Comparison of ENCODE assay signal across 23 cellular contexts in genomic region chr3:53550005-53550620, GRCh38. TPM values are rescaled to one million over a fixed set of nuclear protein-coding genes. Genes with fewer than 3 reads are reported as not detected.
A peak's percentile ranks its signal among the peaks of the same experiment; 100 is the strongest.
DNase-seq lines count a peak whose midpoint lies in the region; ATAC-seq and TF ChIP-seq lines count a peak whose summit lies in the region.
"Had no signal": no experiment of that assay in that cellular context is flagged by ENCODE, and none has a peak within 500 bp of the region (broad histone marks: within the 10 kb centered on the region; RNA-seq: fewer than 3 reads in every experiment).

No MANE protein-coding gene starts in this region.

- H3K36me3 ChIP-seq in right atrium auricular region = no peaks in the 10 kb centered on the region
- no peaks in the 10 kb centered on the region for H3K36me3 ChIP-seq in aorta (ENCODE audit: control insufficient read depth in 1 of 2, insufficient read depth in 2 of 2, low read length in 1 of 2)
- H3K36me3 ChIP-seq in psoas muscle (ENCODE audit: insufficient read depth in 1 of 2, low read depth in 1 of 2) = no peaks in the 10 kb centered on the region
- H3K36me3 ChIP-seq: Peyer's patch had no signal

- intact Hi-C loops in left ventricle myocardium superior (cut with micrococcal nuclease) = no loop called here
- intact Hi-C loops in aorta (cut with DNase I) = no loop called here
- intact Hi-C loops in psoas muscle (cut with DNase I) = no loop called here

- H3K27me3 ChIP-seq in right atrium auricular region (no peaks in the 10 kb centered on the region), aorta (ENCODE audit: control insufficient read depth in 1 of 2, insufficient read depth in 2 of 2, low read length in 1 of 2) (no peaks in the 10 kb centered on the region), psoas muscle (ENCODE audit: insufficient read depth in 3 of 3, low read length in 2 of 3) (no peaks in the 10 kb centered on the region)
- H3K27me3 ChIP-seq: Peyer's patch had no signal

- H3K27me3 Mint-ChIP-seq in nephron (ENCODE audit: low read depth) = no peaks in the 10 kb centered on the region
- H3K27me3 Mint-ChIP-seq in activated CD8-positive, alpha-beta T cell treated with anti-CD3 and anti-CD28 coated beads, Interleukin-2, amount 10 ng/mL, durations not matched to agents 7 days and 5 days (ENCODE audit: low read depth) = peaks cover 7% of the 10 kb centered on the region

- CTCF ChIA-PET in activated CD8-positive, alpha-beta T cell treated with anti-CD3 and anti-CD28 coated beads, Interleukin-2, amount 10 ng/mL, durations not matched to agents 7 days and 5 days (lab: Charles Lee) = no interaction called here

- POLR2A ChIA-PET in activated CD8-positive, alpha-beta T cell treated with anti-CD3 and anti-CD28 coated beads, Interleukin-2, amount 10 ng/mL, durations not matched to agents 7 days and 5 days (lab: Charles Lee) = no interaction called here

- H3K4me1 Mint-ChIP-seq in nephron = peaks cover 43% of the 10 kb centered on the region
- H3K4me1 Mint-ChIP-seq in activated CD8-positive, alpha-beta T cell treated with anti-CD3 and anti-CD28 coated beads, Interleukin-2, amount 10 ng/mL, durations not matched to agents 7 days and 5 days (ENCODE audit: low read depth) = no peaks in the 10 kb centered on the region

- H3K27ac ChIP-seq in right atrium auricular region (no peak overlapping the region), aorta (ENCODE audit: low read depth in 1 of 2, low read length in 2 of 2) (no peak overlapping the region), psoas muscle (no peak overlapping the region)
- H3K27ac ChIP-seq: C4-2B, Peyer's patch had no signal

- H3K27ac Mint-ChIP-seq in nephron = peak overlapping the region in 2 of 3 experiments; percentile 21 to 32
- no peak overlapping the region for H3K27ac Mint-ChIP-seq in activated CD8-positive, alpha-beta T cell treated with anti-CD3 and anti-CD28 coated beads, Interleukin-2, amount 10 ng/mL, durations not matched to agents 7 days and 5 days
- H3K27ac Mint-ChIP-seq: IgD-negative memory B cell had no signal

- peaks cover 0 to 5% of the 10 kb centered on the region in 2 donors for H3K4me1 ChIP-seq in right atrium auricular region
- H3K4me1 ChIP-seq in aorta (ENCODE audit: control insufficient read depth in 1 of 2, insufficient read depth in 2 of 2, low read length in 2 of 2) = no peaks in the 10 kb centered on the region
- H3K4me1 ChIP-seq in psoas muscle = peaks cover 4% of the 10 kb centered on the region
- H3K4me1 ChIP-seq: Peyer's patch had no signal

- H3K4me3 ChIP-seq in right atrium auricular region = no peak overlapping the region
- H3K4me3 ChIP-seq in aorta (ENCODE audit: low read length in 2 of 2) = no peak overlapping the region
- H3K4me3 ChIP-seq in psoas muscle = no peak overlapping the region
- H3K4me3 ChIP-seq: Peyer's patch had no signal

- WGBS in aorta, 2 donors = 67 to 75% methylated on average over 8 of the region's 8 CpGs
- 47 to 62% (median 52%) methylated on average over 8 of the region's 8 CpGs for WGBS in psoas muscle, 3 donors

- no peak for DNase-seq in left ventricle myocardium superior
- DNase-seq in right atrium auricular region (ENCODE audit: low spot score) = no peak
- DNase-seq in foreskin melanocyte = peak; percentile 16
- DNase-seq in aorta = no peak
- DNase-seq in activated CD8-positive, alpha-beta T cell treated with anti-CD3 and anti-CD28 coated beads, Interleukin-2, amount 10 ng/mL, durations not matched to agents 7 days and 5 days = no peak
- no peak for DNase-seq in RPMI8226
- no peak for DNase-seq in psoas muscle
- DNase-seq: CD8-positive, alpha-beta memory T cell; DMS53; GF-D8; H7; MV-4-11; NCI-H1105 treated with DMSO at 0.1 percent for 48 hours; NCI-H1694; NCI-H2081 treated with DMSO at 0.1 percent for 48 hours; NCI-H2171 treated with DMSO at 0.1 percent for 48 hours; NCI-H524 treated with DMSO at 0.1 percent for 48 hours; Peyer's patch had no signal

- no peak overlapping the region for H3K4me3 Mint-ChIP-seq in nephron
- H3K4me3 Mint-ChIP-seq in activated CD8-positive, alpha-beta T cell treated with anti-CD3 and anti-CD28 coated beads, Interleukin-2, amount 10 ng/mL, durations not matched to agents 7 days and 5 days = no peak overlapping the region
- H3K4me3 Mint-ChIP-seq: IgD-negative memory B cell had no signal

- ATAC-seq in left ventricle myocardium superior (peak; percentile 31), aorta (ENCODE audit: low FRiP score) (peak; percentile 6), psoas muscle (no peak)
- ATAC-seq in activated CD8-positive, alpha-beta T cell treated with anti-CD3 and anti-CD28 coated beads, Interleukin-2, amount 10 ng/mL, durations not matched to agents 7 days and 5 days = no peak

- no peaks in the 10 kb centered on the region for H3K9me3 Mint-ChIP-seq in nephron
- H3K9me3 Mint-ChIP-seq in activated CD8-positive, alpha-beta T cell treated with anti-CD3 and anti-CD28 coated beads, Interleukin-2, amount 10 ng/mL, durations not matched to agents 7 days and 5 days (ENCODE audit: insufficient read depth) = no peaks in the 10 kb centered on the region
- H3K9me3 Mint-ChIP-seq: CD8-positive, alpha-beta memory T cell had no signal

- H3K9me3 ChIP-seq in right atrium auricular region (no peaks in the 10 kb centered on the region), aorta (ENCODE audit: control insufficient read depth, low read length) (no peaks in the 10 kb centered on the region), psoas muscle (no peaks in the 10 kb centered on the region)
- H3K9me3 ChIP-seq: Peyer's patch had no signal

- no peak for TF ChIP-seq CTCF in right atrium auricular region (IDR thresholded peaks at IDR 0.05)
- TF ChIP-seq CTCF in nephron (IDR thresholded peaks at IDR 0.05; ENCODE audit: unreplicated experiment in 3 of 3) = no peak
- TF ChIP-seq CTCF in psoas muscle (IDR thresholded peaks at IDR 0.05) = no peak

- no peaks in the 10 kb centered on the region for H3K36me3 Mint-ChIP-seq in nephron (ENCODE audit: low read depth)
- H3K36me3 Mint-ChIP-seq in activated CD8-positive, alpha-beta T cell treated with anti-CD3 and anti-CD28 coated beads, Interleukin-2, amount 10 ng/mL, durations not matched to agents 7 days and 5 days (ENCODE audit: low read depth) = no peaks in the 10 kb centered on the region
- H3K36me3 Mint-ChIP-seq: CD8-positive, alpha-beta memory T cell; IgD-negative memory B cell had no signal

RNA-seq across cellular contexts. Expression of gene CACNA1D, which starts 55.7 kb away (rescaled TPM):
- total RNA-seq in left ventricle myocardium superior (1.0 TPM), right atrium auricular region (1 to 10 TPM; 2.7 to 9.6 TPM), aorta (1 to 10 TPM in 1 of 2 donors, under 1 TPM in 1; 0.78 to 7.4 TPM), psoas muscle (under 1 TPM in 3 of 4 donors, not detected in 1; 0.28 to 0.82 (median 0.34) TPM)
- polyA plus RNA-seq in aorta (under 1 TPM in 1 of 2 donors, not detected in 1; 0.25 TPM), psoas muscle (under 1 TPM in 2 of 3 donors, not detected in 1; 0.05 to 0.06 TPM)
- total RNA-seq in activated CD8-positive, alpha-beta T cell treated with anti-CD3 and anti-CD28 coated beads, Interleukin-2, amount 10 ng/mL, durations not matched to agents 7 days and 5 days = under 1 TPM; 0.31 to 0.32 TPM
- total RNA-seq: A172, M059J had no signal
- polyA plus RNA-seq: IgD-negative memory B cell had no signal

Comparison
In these comparisons a context has a peak if more than half of its experiments do, and no peak if none do; other contexts are left out.
1. ATAC-seq: peak in left ventricle myocardium superior (single experiment) and aorta (single experiment); none in activated CD8-positive, alpha-beta T cell treated with anti-CD3 and anti-CD28 coated beads, Interleukin-2, amount 10 ng/mL, durations not matched to agents 7 days and 5 days (single experiment) and psoas muscle (0 of 4).